Comparison of ENCODE assay signal across 9 cellular contexts in the genomic region with DNA sequence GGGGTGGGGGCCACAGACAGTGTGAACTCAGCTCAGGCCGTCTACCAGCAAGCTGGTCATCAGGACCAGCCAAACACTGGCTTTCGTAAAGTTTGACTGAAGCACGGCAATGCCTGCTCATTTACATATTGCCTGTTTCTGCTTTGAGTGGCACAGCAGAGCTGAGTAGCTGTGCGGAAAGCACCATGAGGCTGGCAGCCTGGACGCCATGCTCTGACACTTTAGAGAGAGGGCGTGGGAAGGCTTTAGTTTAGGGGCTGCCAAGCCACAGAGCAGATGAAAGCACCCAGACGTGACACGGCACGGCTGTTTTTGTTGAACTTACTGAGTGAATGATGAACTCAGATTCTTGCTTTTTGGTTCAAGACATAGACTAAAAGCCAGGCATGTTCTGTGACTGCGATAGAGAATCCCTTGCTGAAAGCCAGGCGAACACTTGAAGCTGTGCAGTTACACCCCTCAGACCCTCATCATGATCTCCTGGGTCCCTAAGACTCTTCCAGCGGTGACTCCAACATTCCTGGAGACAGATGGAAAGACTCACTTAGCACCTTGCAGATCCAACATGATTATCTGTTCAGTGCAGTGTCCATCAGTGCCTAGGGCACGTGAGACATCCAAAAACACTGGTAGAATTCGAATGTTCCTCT.
DNase-seq lines count a peak whose midpoint lies in the region; ATAC-seq and TF ChIP-seq lines count a peak whose summit lies in the region.
"Had no signal": no experiment of that assay in that cellular context is flagged by ENCODE, and none has a peak within 500 bp of the region (broad histone marks: within the 10 kb centered on the region; RNA-seq: fewer than 3 reads in every experiment).

No MANE protein-coding gene starts in this region.

- H3K36me3 Mint-ChIP-seq in brain = peaks cover 62% of the 10 kb centered on the region

- peak; percentile 99 for ATAC-seq in GM18907 (IDR thresholded peaks at IDR 0.05; ENCODE audit: unreplicated experiment)
- ATAC-seq in HG03064 (IDR thresholded peaks at IDR 0.05; ENCODE audit: low read depth, unreplicated experiment) = peak; percentile 95

- peaks cover 0 to 11% of the 10 kb centered on the region in 2 donors for H3K4me1 ChIP-seq in thyroid gland

- TF ChIP-seq CTCF in brain (conservative IDR thresholded peaks at IDR 0.05) (no peak), thyroid gland (IDR thresholded peaks at IDR 0.05) (no peak)

- H3K4me3 Mint-ChIP-seq in brain = no peak overlapping the region

- no peak for TF ChIP-seq POLR2A in thyroid gland (IDR thresholded peaks at IDR 0.05)

- H3K27me3 ChIP-seq in thyroid gland = no peaks in the 10 kb centered on the region

- H3K4me1 Mint-ChIP-seq in brain = peaks cover 14% of the 10 kb centered on the region

- in situ Hi-C loops in ACHN (cut with HindIII; ENCODE audit: low pct_ligation_motif_present, low pct_unique_long_range_greater_than_20kb, low sequenced_read_pairs) = no loop called here

- WGBS in thyroid gland, 2 donors = 63 to 80% methylated on average over 14 of the region's 14 CpGs

- no peak overlapping the region for H3K27ac ChIP-seq in thyroid gland
- H3K27ac ChIP-seq: parathyroid adenoma had no signal

- H3K27me3 Mint-ChIP-seq in brain = no peaks in the 10 kb centered on the region

- intact Hi-C loops in thyroid gland (cut with DNase I) = no loop called here

- no peaks in the 10 kb centered on the region for H3K9me3 Mint-ChIP-seq in brain

- no peak overlapping the region for H3K4me3 ChIP-seq in thyroid gland (replicated peaks in 1 of 3)

- DNase-seq in ACHN = peak; percentile 23
- DNase-seq in thyroid gland = peak; percentile 29 to 66
- DNase-seq in stimulated activated naive CD4-positive, alpha-beta T cell (lab: John Stamatoyannopoulos, UW) = no peak
- no peak for DNase-seq in CD1c-positive myeloid dendritic cell (ENCODE audit: extremely low spot score)
- DNase-seq in T-helper 2 cell = no peak

- H3K9me3 ChIP-seq in thyroid gland = no peaks in the 10 kb centered on the region

- H3K27ac Mint-ChIP-seq in brain = peak overlapping the region in 3 of 5 experiments; percentile 28 to 69 (median 33)

- H3K36me3 ChIP-seq in thyroid gland = no peaks in the 10 kb centered on the region

Comparison
In these comparisons a context has a peak if more than half of its experiments do, and no peak if none do; other contexts are left out.
1. DNase-seq: peak in ACHN (single experiment) and thyroid gland (2 of 2); none in stimulated activated naive CD4-positive, alpha-beta T cell (0 of 6), CD1c-positive myeloid dendritic cell (single experiment) and T-helper 2 cell (0 of 5).